ENCODE assay signal across 19 cellular contexts in genomic region chr20:47370214-47370613, GRCh38.
"Had no signal": no experiment of that assay in that cellular context is flagged by ENCODE, and none has a peak within 500 bp of the region (broad histone marks: within the 10 kb centered on the region; RNA-seq: fewer than 3 reads in every experiment).

No MANE protein-coding gene starts in this region.

- DNase-seq: effector memory CD4-positive, alpha-beta T cell; esophagus squamous epithelium; foreskin fibroblast; immature natural killer cell; left cardiac atrium; left ventricle myocardium inferior; mesenchymal stem cell; naive thymus-derived CD4-positive, alpha-beta T cell; stimulated activated CD4-positive, alpha-beta T cell treated with anti-CD3 and anti-CD28 coated beads, Interleukin-2, amount 100 ng/mL, for 24 hours; stimulated activated naive CD4-positive, alpha-beta T cell; stomach; substantia nigra; transverse colon had no signal

- H3K9me3 ChIP-seq: esophagus squamous epithelium, gastroesophageal sphincter, left ventricle myocardium inferior, stomach, thoracic aorta, transverse colon had no signal

- H3K27me3 ChIP-seq: esophagus squamous epithelium, gastroesophageal sphincter, stomach, transverse colon had no signal

- ATAC-seq: gastroesophageal sphincter; left cardiac atrium; naive thymus-derived CD4-positive, alpha-beta T cell; sciatic nerve had no signal

- H3K27ac ChIP-seq: epithelial cell of prostate, esophagus squamous epithelium, gastroesophageal sphincter, left ventricle myocardium inferior, stomach, transverse colon had no signal

- FAIRE-seq: keratinocyte had no signal

- H3K4me3 ChIP-seq: esophagus squamous epithelium, gastroesophageal sphincter, left ventricle myocardium inferior, lung, stomach, thoracic aorta, transverse colon had no signal

- H3K36me3 ChIP-seq: esophagus squamous epithelium, gastroesophageal sphincter, left ventricle myocardium inferior, stomach, thoracic aorta, transverse colon had no signal
